Comparison of ENCODE assay signal across 9 cellular contexts in genomic region chr7:41943098-41943577, GRCh38.
DNase-seq lines count a peak whose midpoint lies in the region; ATAC-seq, FAIRE-seq and TF ChIP-seq lines count a peak whose summit lies in the region.
"Had no signal": no experiment of that assay in that cellular context is flagged by ENCODE, and none has a peak within 500 bp of the region (broad histone marks: within the 10 kb centered on the region; RNA-seq: fewer than 3 reads in every experiment).

No MANE protein-coding gene starts in this region.

- CTCF ChIA-PET in Panc1 (lab: Charles Lee): interaction anchor here (0.6 to 1.7 kb wide), 9 partner anchors 12 to 987 kb away, joined by 3 to 15 read pairs (median 3); no protein-coding TSS in a partner anchor

- POLR2A ChIA-PET in Panc1 (lab: Charles Lee): interaction anchor here (0.5 to 1.1 kb wide), 2 partner anchors 900 to 944 kb away, joined by 3 to 4 read pairs; no protein-coding TSS in a partner anchor

- ATAC-seq in GM21390 (IDR thresholded peaks at IDR 0.05; ENCODE audit: unreplicated experiment): peak; percentile 87
- ATAC-seq in Panc1: peak; percentile 91
- peak; percentile 81 to 82 for ATAC-seq in activated T-cell treated with anti-CD3 and anti-CD28 coated beads, Interleukin-2, amount 50 U/mL, for 72 hours (replicated peaks in 1 of 2)
- peak; percentile 80 for ATAC-seq in stimulated activated naive CD8-positive, alpha-beta T cell treated with anti-CD3 and anti-CD28 coated beads, Interleukin-15, amount 100 ng/mL, for 72 hours

- peaks cover 3% of the 10 kb centered on the region; the same call in 1 of the 2 replicates for H3K4me1 ChIP-seq in Panc1 (ENCODE audit: control insufficient read depth, insufficient read depth, low read length)

- peaks cover 59% of the 10 kb centered on the region for H3K27me3 Mint-ChIP-seq in activated T-cell treated with anti-CD3 and anti-CD28 coated beads, Interleukin-2, amount 50 U/mL, for 72 hours (ENCODE audit: low read depth)
- peaks cover 24% of the 10 kb centered on the region for H3K27me3 Mint-ChIP-seq in nephron progenitor cell (ENCODE audit: low read depth, poor library complexity)
- H3K27me3 Mint-ChIP-seq in stimulated activated naive CD8-positive, alpha-beta T cell treated with anti-CD3 and anti-CD28 coated beads, Interleukin-15, amount 100 ng/mL, for 72 hours: peaks cover 59% of the 10 kb centered on the region

- H3K9me3 ChIP-seq in Panc1 (ENCODE audit: control insufficient read depth, insufficient read depth, low read depth, low read length): no peaks in the 10 kb centered on the region

- no peak for FAIRE-seq in D721Med (lab: Jason Lieb, UNC)
- FAIRE-seq: endometrium had no signal

- H3K27ac ChIP-seq in Panc1 (ENCODE audit: low read length): no peak overlapping the region

- TF ChIP-seq CTCF in D721Med (IDR thresholded peaks at IDR 0.05; ENCODE audit: insufficient read depth, missing control alignments) (peak; percentile 76), Panc1 (IDR thresholded peaks at IDR 0.05) (peak; percentile 99), fibroblast of the aortic adventitia (IDR thresholded peaks at IDR 0.05; ENCODE audit: insufficient read depth, low read length) (peak; percentile 97), nephron progenitor cell (IDR thresholded peaks at IDR 0.05) (peak; percentile 96)

- H3K4me3 ChIP-seq in Panc1 (ENCODE audit: low read depth in 2 of 2, low read length in 2 of 2) (peak overlapping the region; percentile 4 to 13; a peak in 3 of 4 replicates), fibroblast of the aortic adventitia (ENCODE audit: low read depth, low read length) (peak overlapping the region; percentile 48)

- H3K4me1 Mint-ChIP-seq in activated T-cell treated with anti-CD3 and anti-CD28 coated beads, Interleukin-2, amount 50 U/mL, for 72 hours (ENCODE audit: low read depth): peaks cover 9% of the 10 kb centered on the region
- peaks cover 25% of the 10 kb centered on the region for H3K4me1 Mint-ChIP-seq in nephron progenitor cell
- peaks cover 30% of the 10 kb centered on the region for H3K4me1 Mint-ChIP-seq in stimulated activated naive CD8-positive, alpha-beta T cell treated with anti-CD3 and anti-CD28 coated beads, Interleukin-15, amount 100 ng/mL, for 72 hours

- no peak overlapping the region for H3K27ac Mint-ChIP-seq in activated T-cell treated with anti-CD3 and anti-CD28 coated beads, Interleukin-2, amount 50 U/mL, for 72 hours
- H3K27ac Mint-ChIP-seq in nephron progenitor cell: no peak overlapping the region
- H3K27ac Mint-ChIP-seq in stimulated activated naive CD8-positive, alpha-beta T cell treated with anti-CD3 and anti-CD28 coated beads, Interleukin-15, amount 100 ng/mL, for 72 hours: no peak overlapping the region

- H3K27me3 ChIP-seq in Panc1 (ENCODE audit: control insufficient read depth, insufficient read depth, low read length): 0 out of 2 replicates have a peak, but pooled peaks cover 3% of the 10 kb centered on the region

- DNase-seq in D721Med (ENCODE audit: insufficient read length, low spot score) (peak; percentile 31), HT-29 (ENCODE audit: low spot score) (peak; percentile 85), Panc1 (ENCODE audit: low read depth, low spot score) (peak; percentile 54), fibroblast of the aortic adventitia (ENCODE audit: low read depth) (peak; percentile 77), nephron progenitor cell (peak; percentile 92)
- peak; percentile 73 to 78 for DNase-seq in activated T-cell treated with anti-CD3 and anti-CD28 coated beads, Interleukin-2, amount 50 U/mL, for 72 hours
- DNase-seq in stimulated activated naive CD8-positive, alpha-beta T cell treated with anti-CD3 and anti-CD28 coated beads, Interleukin-15, amount 100 ng/mL, for 72 hours: peak; percentile 74

- in situ Hi-C loops in Panc1 (cut with HindIII; ENCODE audit: low pct_unique_long_range_greater_than_20kb, low sequenced_read_pairs): no loop called here

- intact Hi-C loops in Panc1 (cut with micrococcal nuclease; ENCODE audit: unreplicated experiment): loop anchor here (2.0 kb wide), 1 partner anchor 934 kb away; no protein-coding TSS in a partner anchor

- H3K9me3 Mint-ChIP-seq in activated T-cell treated with anti-CD3 and anti-CD28 coated beads, Interleukin-2, amount 50 U/mL, for 72 hours: no peaks in the 10 kb centered on the region
- H3K9me3 Mint-ChIP-seq in nephron progenitor cell: peaks cover 3% of the 10 kb centered on the region
- H3K9me3 Mint-ChIP-seq in stimulated activated naive CD8-positive, alpha-beta T cell treated with anti-CD3 and anti-CD28 coated beads, Interleukin-15, amount 100 ng/mL, for 72 hours: no peaks in the 10 kb centered on the region

- H3K36me3 Mint-ChIP-seq in activated T-cell treated with anti-CD3 and anti-CD28 coated beads, Interleukin-2, amount 50 U/mL, for 72 hours (ENCODE audit: insufficient read depth in 2 of 2): no peaks in the 10 kb centered on the region
- H3K36me3 Mint-ChIP-seq in nephron progenitor cell (ENCODE audit: low read depth): no peaks in the 10 kb centered on the region

- H3K4me3 Mint-ChIP-seq in activated T-cell treated with anti-CD3 and anti-CD28 coated beads, Interleukin-2, amount 50 U/mL, for 72 hours: peak overlapping the region in 1 of 2 donors; percentile 20
- H3K4me3 Mint-ChIP-seq in nephron progenitor cell: peak overlapping the region; percentile 77
- H3K4me3 Mint-ChIP-seq in stimulated activated naive CD8-positive, alpha-beta T cell treated with anti-CD3 and anti-CD28 coated beads, Interleukin-15, amount 100 ng/mL, for 72 hours: peak overlapping the region in 1 of 2 donors; percentile 39

- no peaks in the 10 kb centered on the region for H3K36me3 ChIP-seq in Panc1 (ENCODE audit: control insufficient read depth, insufficient read depth, low read length)

- BruUV-seq in Panc1 (replicated peaks; lab: Mats Ljungman, UMichigan): no TSS peak

Comparison
In these comparisons a context has a peak if more than half of its experiments do, and no peak if none do; other contexts are left out.
1. DNase-seq: peak in every context shown above with its lines; median percentile 92 in nephron progenitor cell; 85 in HT-29; 77 in fibroblast of the aortic adventitia; 76 in activated T-cell treated with anti-CD3 and anti-CD28 coated beads, Interleukin-2, amount 50 U/mL, for 72 hours; 74 in stimulated activated naive CD8-positive, alpha-beta T cell treated with anti-CD3 and anti-CD28 coated beads, Interleukin-15, amount 100 ng/mL, for 72 hours; 54 in Panc1; 31 in D721Med.